ENCODE assay signal across 11 cellular contexts in genomic region chr2:240664622-240665021, GRCh38. TPM values are rescaled to one million over a fixed set of nuclear protein-coding genes. Genes with fewer than 3 reads are reported as not detected.
"Had no signal": no experiment of that assay in that cellular context is flagged by ENCODE, and none has a peak within 500 bp of the region (broad histone marks: within the 10 kb centered on the region; RNA-seq: fewer than 3 reads in every experiment).

No MANE protein-coding gene starts in this region.

- DNase-seq: GM23248, GOT3, H7, H9, HCEC 1CT, HFFc6 had no signal

- H3K4me2 ChIP-seq: GM23338 had no signal

- H3K4me3 ChIP-seq: GM23248, GM23338, HAP-1 had no signal

- H3K4me1 ChIP-seq: HAP-1 had no signal

- H3K27ac Mint-ChIP-seq: GM23338, H9, HFFc6 had no signal

- ATAC-seq: GM23338 had no signal

- H3K9ac ChIP-seq: GM23248 had no signal

- H3K27ac ChIP-seq: GM23248 had no signal

- H3K4me3 Mint-ChIP-seq: GM23338, H9, HFFc6 had no signal

- H3K9me3 Mint-ChIP-seq: GM23338 had no signal

- H2AFZ ChIP-seq: GM23248, GM23338 had no signal

- H3K36me3 ChIP-seq: HAP-1 had no signal

- H3K4me1 Mint-ChIP-seq: GM23338, H9 had no signal

- H3K9me3 ChIP-seq: HAP-1 had no signal

- FAIRE-seq: H1, H54 had no signal

RNA-seq across cellular contexts. Expression of gene AQP12B, which starts 18.1 kb away (rescaled TPM):
- total RNA-seq: GM23248, GM23338, H1, H4, H7, H9, HFFc6 had no signal
- polyA plus RNA-seq: GM23248, GM23338, H1 had no signal

RNA-seq across cellular contexts. Expression of gene AQP12A, which starts 27.0 kb away (rescaled TPM):
- total RNA-seq: GM23248, GM23338, H1, H4, H7, H9, HFFc6 had no signal
- polyA plus RNA-seq: GM23248, GM23338, H1 had no signal

RNA-seq across cellular contexts. Expression of gene GPR35, which starts 39.3 kb away (rescaled TPM):
- total RNA-seq: GM23248, GM23338, H1, H7 had no signal
- polyA plus RNA-seq: GM23338 had no signal
